40 cellular contexts compared by ENCODE assay signal in the genomic region with DNA sequence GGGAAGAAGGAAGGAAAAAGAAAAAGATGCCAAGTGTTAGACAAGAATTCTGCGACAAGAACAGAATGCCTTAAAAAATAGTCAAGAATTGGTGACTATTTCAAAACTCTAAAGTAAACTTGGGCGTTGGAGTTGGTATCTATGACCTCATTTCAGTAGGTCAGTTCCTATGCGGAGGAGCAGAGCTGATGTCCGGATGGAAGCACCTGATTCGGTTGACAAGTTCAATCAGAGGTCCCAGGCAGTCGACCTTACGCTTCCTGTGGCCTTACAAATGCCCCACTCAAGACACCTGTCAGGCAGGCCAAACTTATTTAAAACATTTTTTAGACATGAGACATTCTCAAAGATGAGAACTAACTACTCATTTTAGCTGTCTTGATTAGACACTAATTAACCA.
"Had no signal": no experiment of that assay in that cellular context is flagged by ENCODE, and none has a peak within 500 bp of the region (broad histone marks: within the 10 kb centered on the region; RNA-seq: fewer than 3 reads in every experiment).

No MANE protein-coding gene starts in this region.

- FAIRE-seq: astrocyte, bronchial epithelial cell had no signal

- H3K9me3 Mint-ChIP-seq: activated naive CD4-positive, alpha-beta T cell treated with anti-CD3 and anti-CD28 coated beads for 36 hours; activated naive CD4-positive, alpha-beta T cell treated with anti-CD3 and anti-CD28 coated beads, Interleukin-2, amount 10 ng/mL, durations not matched to agents 7 days and 5 days; activated naive CD4-positive, alpha-beta T cell treated with anti-CD3 and anti-CD28 coated beads, Interleukin-2, amount 50 U/mL, for 24 hours; activated naive CD4-positive, alpha-beta T cell treated with anti-CD3 and anti-CD28 coated beads, Interleukin-2, amount 50 U/mL, for 72 hours; activated naive CD8-positive, alpha-beta T cell treated with anti-CD3 and anti-CD28 coated beads for 36 hours; activated naive CD8-positive, alpha-beta T cell treated with anti-CD3 and anti-CD28 coated beads, Interleukin-2, amount 10 ng/mL, durations not matched to agents 7 days and 5 days; activated naive CD8-positive, alpha-beta T cell treated with anti-CD3 and anti-CD28 coated beads, Interleukin-2, amount 50 U/mL, for 24 hours; activated T-cell treated with anti-CD3 and anti-CD28 coated beads, Interleukin-2, amount 50 U/mL, for 24 hours; activated T-cell treated with anti-CD3 and anti-CD28 coated beads, Interleukin-2, amount 50 U/mL, for 4 hours; activated T-cell treated with anti-CD3 and anti-CD28 coated beads, Interleukin-2, amount 50 U/mL, for 72 hours; activated T-helper 1 cell treated with anti-CD3 and anti-CD28 coated beads, Interleukin-12 subunit alpha, Interleukin-12 subunit beta, Interleukin-2, Interleukin-4 antibody, amounts not matched to agents 30 ng/mL and 10 ng/mL and 1 ng/mL, durations not matched to agents 14 hours and 24 hours and 36 hours; activated T-helper 17 cell treated with anti-CD3 and anti-CD28 coated beads, Interleukin-2, amount 50 U/mL, for 72 hours; activated T-helper 2 cell treated with anti-CD3 and anti-CD28 coated beads, Interferon-gamma antibody, Interleukin-2, Interleukin-4, amounts not matched to agents 10 μg/mL and 5 μg/mL and 100 μg/mL, durations not matched to agents 14 hours and 24 hours and 36 hours; brain; central memory CD8-positive, alpha-beta T cell had no signal

- H3K27ac ChIP-seq: adrenal gland, ascending aorta, body of pancreas, brain microvascular endothelial cell, breast epithelium, cardiac muscle cell had no signal

- H3K4me3 ChIP-seq: adrenal gland, ascending aorta, body of pancreas, breast epithelium, cardiac muscle cell had no signal

- ATAC-seq: activated naive CD4-positive, alpha-beta T cell treated with anti-CD3 and anti-CD28 coated beads, Interleukin-2, amount 50 U/mL, for 72 hours; activated naive CD8-positive, alpha-beta T cell treated with anti-CD3 and anti-CD28 coated beads, Interleukin-2, amount 50 U/mL, for 24 hours; activated T-cell treated with anti-CD3 and anti-CD28 coated beads, Interleukin-2, amount 50 U/mL, for 4 hours; activated T-cell treated with anti-CD3 and anti-CD28 coated beads, Interleukin-2, amount 50 U/mL, for 72 hours; activated T-helper 17 cell treated with anti-CD3 and anti-CD28 coated beads, Interleukin-2, amount 50 U/mL, for 72 hours; body of pancreas had no signal

- H3K36me3 Mint-ChIP-seq: activated naive CD4-positive, alpha-beta T cell treated with anti-CD3 and anti-CD28 coated beads, Interleukin-2, amount 10 ng/mL, durations not matched to agents 7 days and 5 days; activated naive CD4-positive, alpha-beta T cell treated with anti-CD3 and anti-CD28 coated beads, Interleukin-2, amount 50 U/mL, for 24 hours; activated naive CD4-positive, alpha-beta T cell treated with anti-CD3 and anti-CD28 coated beads, Interleukin-2, amount 50 U/mL, for 72 hours; activated naive CD8-positive, alpha-beta T cell; activated naive CD8-positive, alpha-beta T cell treated with anti-CD3 and anti-CD28 coated beads for 36 hours; activated naive CD8-positive, alpha-beta T cell treated with anti-CD3 and anti-CD28 coated beads, Interleukin-2, amount 10 ng/mL, durations not matched to agents 7 days and 5 days; brain had no signal

- H3K4me3 Mint-ChIP-seq: activated naive CD4-positive, alpha-beta T cell treated with anti-CD3 and anti-CD28 coated beads for 36 hours; activated naive CD4-positive, alpha-beta T cell treated with anti-CD3 and anti-CD28 coated beads, Interleukin-2, amount 10 ng/mL, durations not matched to agents 7 days and 5 days; activated naive CD4-positive, alpha-beta T cell treated with anti-CD3 and anti-CD28 coated beads, Interleukin-2, amount 50 U/mL, for 24 hours; activated naive CD8-positive, alpha-beta T cell; activated naive CD8-positive, alpha-beta T cell treated with anti-CD3 and anti-CD28 coated beads for 36 hours; activated naive CD8-positive, alpha-beta T cell treated with anti-CD3 and anti-CD28 coated beads, Interleukin-2, amount 10 ng/mL, durations not matched to agents 7 days and 5 days; activated naive CD8-positive, alpha-beta T cell treated with anti-CD3 and anti-CD28 coated beads, Interleukin-2, amount 50 U/mL, for 24 hours; activated T-cell treated with anti-CD3 and anti-CD28 coated beads, Interleukin-2, amount 50 U/mL, for 24 hours; activated T-cell treated with anti-CD3 and anti-CD28 coated beads, Interleukin-2, amount 50 U/mL, for 4 hours; activated T-cell treated with anti-CD3 and anti-CD28 coated beads, Interleukin-2, amount 50 U/mL, for 72 hours; activated T-helper 1 cell treated with anti-CD3 and anti-CD28 coated beads, Interleukin-12 subunit alpha, Interleukin-12 subunit beta, Interleukin-2, Interleukin-4 antibody, amounts not matched to agents 30 ng/mL and 10 ng/mL and 1 ng/mL, durations not matched to agents 14 hours and 24 hours and 36 hours; activated T-helper 17 cell treated with anti-CD3 and anti-CD28 coated beads, Interleukin-2, amount 50 U/mL, for 72 hours; brain; central memory CD8-positive, alpha-beta T cell had no signal

- H3K4me1 ChIP-seq: adrenal gland, ascending aorta, body of pancreas, breast epithelium had no signal

- H3K27me3 ChIP-seq: adrenal gland, ascending aorta, body of pancreas, brain microvascular endothelial cell, breast epithelium, cardiac muscle cell had no signal

- DNase-seq: activated effector memory CD4-positive, alpha-beta T cell treated with anti-CD3 and anti-CD28 coated beads, Interleukin-2, amount 50 U/mL, for 16 hours; activated effector memory CD4-positive, alpha-beta T cell treated with Interleukin-2 at 50 U/mL for 16 hours; activated gamma-delta T cell; activated gamma-delta T cell treated with Interleukin-2 at 50 U/mL for 16 hours; activated naive CD4-positive, alpha-beta T cell; activated naive CD4-positive, alpha-beta T cell treated with anti-CD3 and anti-CD28 coated beads for 36 hours; activated naive CD4-positive, alpha-beta T cell treated with anti-CD3 and anti-CD28 coated beads, Interleukin-2, amount 10 ng/mL, durations not matched to agents 7 days and 5 days; activated naive CD4-positive, alpha-beta T cell treated with anti-CD3 and anti-CD28 coated beads, Interleukin-2, amount 50 U/mL, for 16 hours; activated naive CD4-positive, alpha-beta T cell treated with Interleukin-2 at 50 U/mL for 16 hours; activated naive CD8-positive, alpha-beta T cell treated with anti-CD3 and anti-CD28 coated beads for 36 hours; activated naive CD8-positive, alpha-beta T cell treated with anti-CD3 and anti-CD28 coated beads, Interleukin-2, amount 10 ng/mL, durations not matched to agents 7 days and 5 days; activated naive CD8-positive, alpha-beta T cell treated with anti-CD3 and anti-CD28 coated beads, Interleukin-2, amount 50 U/mL, for 24 hours; activated T-cell treated with anti-CD3 and anti-CD28 coated beads, Interleukin-2, amount 50 U/mL, for 1 hour; activated T-cell treated with anti-CD3 and anti-CD28 coated beads, Interleukin-2, amount 50 U/mL, for 24 hours; activated T-cell treated with anti-CD3 and anti-CD28 coated beads, Interleukin-2, amount 50 U/mL, for 4 hours; activated T-cell treated with anti-CD3 and anti-CD28 coated beads, Interleukin-2, amount 50 U/mL, for 48 hours; activated T-cell treated with anti-CD3 and anti-CD28 coated beads, Interleukin-2, amount 50 U/mL, for 72 hours; adrenal gland; amniotic stem cell; amygdala; anterior cingulate cortex; aorta; body of pancreas; brain microvascular endothelial cell; caudate nucleus; central memory CD4-positive, alpha-beta T cell; cerebellar nuclear complex had no signal

- H3K27ac Mint-ChIP-seq: activated naive CD4-positive, alpha-beta T cell treated with anti-CD3 and anti-CD28 coated beads for 36 hours; activated naive CD4-positive, alpha-beta T cell treated with anti-CD3 and anti-CD28 coated beads, Interleukin-2, amount 10 ng/mL, durations not matched to agents 7 days and 5 days; activated naive CD4-positive, alpha-beta T cell treated with anti-CD3 and anti-CD28 coated beads, Interleukin-2, amount 50 U/mL, for 24 hours; activated naive CD4-positive, alpha-beta T cell treated with anti-CD3 and anti-CD28 coated beads, Interleukin-2, amount 50 U/mL, for 72 hours; activated naive CD8-positive, alpha-beta T cell; activated naive CD8-positive, alpha-beta T cell treated with anti-CD3 and anti-CD28 coated beads for 36 hours; activated naive CD8-positive, alpha-beta T cell treated with anti-CD3 and anti-CD28 coated beads, Interleukin-2, amount 10 ng/mL, durations not matched to agents 7 days and 5 days; activated naive CD8-positive, alpha-beta T cell treated with anti-CD3 and anti-CD28 coated beads, Interleukin-2, amount 50 U/mL, for 24 hours; activated T-cell treated with anti-CD3 and anti-CD28 coated beads, Interleukin-2, amount 50 U/mL, for 24 hours; activated T-cell treated with anti-CD3 and anti-CD28 coated beads, Interleukin-2, amount 50 U/mL, for 72 hours; activated T-helper 1 cell treated with anti-CD3 and anti-CD28 coated beads, Interleukin-12 subunit alpha, Interleukin-12 subunit beta, Interleukin-2, Interleukin-4 antibody, amounts not matched to agents 30 ng/mL and 10 ng/mL and 1 ng/mL, durations not matched to agents 14 hours and 24 hours and 36 hours; activated T-helper 17 cell treated with anti-CD3 and anti-CD28 coated beads, Interleukin-2, amount 50 U/mL, for 72 hours; activated T-helper 2 cell treated with anti-CD3 and anti-CD28 coated beads, Interferon-gamma antibody, Interleukin-2, Interleukin-4, amounts not matched to agents 10 μg/mL and 5 μg/mL and 100 μg/mL, durations not matched to agents 14 hours and 24 hours and 36 hours; brain had no signal

- H3K27me3 Mint-ChIP-seq: brain; central memory CD8-positive, alpha-beta T cell had no signal

- H3K9me3 ChIP-seq: adrenal gland, ascending aorta, body of pancreas, breast epithelium had no signal

- H3K36me3 ChIP-seq: adrenal gland, ascending aorta, brain microvascular endothelial cell, breast epithelium, cardiac muscle cell had no signal

- H3K4me1 Mint-ChIP-seq: activated naive CD4-positive, alpha-beta T cell treated with anti-CD3 and anti-CD28 coated beads, Interleukin-2, amount 10 ng/mL, durations not matched to agents 7 days and 5 days; activated naive CD8-positive, alpha-beta T cell treated with anti-CD3 and anti-CD28 coated beads, Interleukin-2, amount 10 ng/mL, durations not matched to agents 7 days and 5 days; activated T-helper 17 cell treated with anti-CD3 and anti-CD28 coated beads, Interleukin-2, amount 50 U/mL, for 72 hours; brain; central memory CD8-positive, alpha-beta T cell had no signal
